1 cellular context compared by ENCODE assay signal in genomic region chr11:73310076-73310475, GRCh38.
TF ChIP-seq lines count a peak whose summit lies in the region.

No MANE protein-coding gene starts in this region.

TF ChIP-seq in endothelial cell of umbilical vein, 7 proteins besides CTCF, POLR2A, EP300 and RAD21 (continued from another document):
- TF ChIP-seq, protein P1, sequence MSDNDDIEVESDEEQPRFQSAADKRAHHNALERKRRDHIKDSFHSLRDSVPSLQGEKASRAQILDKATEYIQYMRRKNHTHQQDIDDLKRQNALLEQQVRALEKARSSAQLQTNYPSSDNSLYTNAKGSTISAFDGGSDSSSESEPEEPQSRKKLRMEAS (IDR thresholded peaks at IDR 0.05; ENCODE audit: insufficient read depth, insufficient read length), result no peak
- TF ChIP-seq POLR2AphosphoS5 (IDR thresholded peaks at IDR 0.05; ENCODE audit: insufficient read depth, low read depth, low read length) (no peak), GATA2 (IDR thresholded peaks at IDR 0.05; ENCODE audit: insufficient read depth, insufficient read length, low read depth, low read length) (no peak)
